9 cellular contexts compared by ENCODE assay signal in the genomic region with DNA sequence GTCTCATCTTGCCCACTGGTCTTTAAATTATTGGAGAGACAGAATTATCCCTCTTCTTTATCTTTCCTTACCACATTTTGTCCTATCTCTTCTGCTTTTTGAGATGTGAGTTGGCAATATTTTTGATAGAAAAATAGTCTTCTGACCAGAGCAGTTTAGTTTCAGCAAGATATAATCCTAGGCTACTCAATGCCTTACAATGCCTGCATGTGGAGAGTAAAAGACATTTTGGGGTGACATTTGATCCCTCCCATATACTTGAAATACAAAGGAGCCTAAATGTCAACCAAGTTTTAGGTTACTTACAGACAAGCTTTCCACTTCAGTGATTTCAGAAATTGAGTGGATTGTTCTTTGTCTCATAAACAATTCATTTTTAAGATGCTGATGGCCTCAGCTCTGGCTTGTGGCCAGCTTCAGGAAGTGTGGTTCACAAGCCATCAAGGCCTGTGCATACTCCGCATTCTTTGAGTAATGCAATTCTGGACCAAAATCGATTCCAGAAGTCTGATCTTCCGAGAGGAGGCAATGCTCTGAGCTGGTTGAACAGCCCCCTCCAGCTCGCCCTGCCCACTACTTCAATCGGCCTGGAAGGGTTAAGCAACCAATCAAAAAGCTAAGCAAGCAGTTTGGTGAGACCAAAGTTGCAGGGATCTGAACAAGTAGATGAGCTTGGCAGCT.
DNase-seq lines count a peak whose midpoint lies in the region; ATAC-seq and TF ChIP-seq lines count a peak whose summit lies in the region.
"Had no signal": no experiment of that assay in that cellular context is flagged by ENCODE, and none has a peak within 500 bp of the region (broad histone marks: within the 10 kb centered on the region; RNA-seq: fewer than 3 reads in every experiment).

No MANE protein-coding gene starts in this region.

- POLR2A ChIA-PET in AG04449 (lab: Yijun Ruan, JAX) = interaction anchor here (0.6 to 1.4 kb wide), 4 partner anchors 12 to 355 kb away, joined by 3 to 4 read pairs (median 4); no protein-coding TSS in a partner anchor

- TF ChIP-seq CTCF in AG04449 (IDR thresholded peaks at IDR 0.05; ENCODE audit: insufficient read depth, low read length, missing control alignments) (no peak), choroid plexus epithelial cell (conservative IDR thresholded peaks at IDR 0.05; ENCODE audit: low read depth, low read length) (peak; percentile 3)

- no peaks in the 10 kb centered on the region for H3K36me3 Mint-ChIP-seq in stimulated activated memory B cell treated with anti-CD40 and anti-IgM and Interleukin-4, amounts not matched to agents 10 μg/mL and 1 μg/mL and 100 μg/mL, for 72 hours

- no peaks in the 10 kb centered on the region for H3K4me1 Mint-ChIP-seq in stimulated activated memory B cell treated with anti-CD40 and anti-IgM and Interleukin-4, amounts not matched to agents 10 μg/mL and 1 μg/mL and 100 μg/mL, for 72 hours

- H3K4me3 ChIP-seq in AG04449 (ENCODE audit: low read depth, low read length) (no peak overlapping the region), choroid plexus epithelial cell (ENCODE audit: low read depth, low read length) (no peak overlapping the region)

- DNase-seq in AG04449 (ENCODE audit: low read depth, low spot score) = peak; percentile 82
- DNase-seq in HT1080 (ENCODE audit: low read depth) = peak; percentile 26
- DNase-seq in choroid plexus epithelial cell (ENCODE audit: low read depth) = peak; percentile 93
- DNase-seq in lung microvascular endothelial cell (ENCODE audit: low read depth in 2 of 2) = peak; percentile 7 to 85
- no peak for DNase-seq in pons (ENCODE audit: low spot score)
- no peak for DNase-seq in activated gamma-delta T cell treated with Interleukin-2 at 50 U/mL for 16 hours
- DNase-seq: ACHN had no signal

- H3K27ac Mint-ChIP-seq in stimulated activated memory B cell treated with anti-CD40 and anti-IgM and Interleukin-4, amounts not matched to agents 10 μg/mL and 1 μg/mL and 100 μg/mL, for 72 hours = no peak overlapping the region

- H3K9me3 Mint-ChIP-seq in stimulated activated memory B cell treated with anti-CD40 and anti-IgM and Interleukin-4, amounts not matched to agents 10 μg/mL and 1 μg/mL and 100 μg/mL, for 72 hours = peaks cover 4% of the 10 kb centered on the region

- CTCF ChIA-PET in AG04449 (lab: Yijun Ruan, JAX) = interaction anchor here (0.6 to 1.8 kb wide), 4 partner anchors 13 to 187 kb away, joined by 3 to 7 read pairs (median 4); no protein-coding TSS in a partner anchor

- ATAC-seq in GM21526 (IDR thresholded peaks at IDR 0.05; ENCODE audit: low FRiP score, unreplicated experiment) = no peak
- ATAC-seq in stimulated activated memory B cell treated with anti-CD40 and anti-IgM and Interleukin-4, amounts not matched to agents 10 μg/mL and 1 μg/mL and 100 μg/mL, for 72 hours = no peak

- no peak overlapping the region for H3K4me3 Mint-ChIP-seq in stimulated activated memory B cell treated with anti-CD40 and anti-IgM and Interleukin-4, amounts not matched to agents 10 μg/mL and 1 μg/mL and 100 μg/mL, for 72 hours

- H3K27me3 Mint-ChIP-seq in stimulated activated memory B cell treated with anti-CD40 and anti-IgM and Interleukin-4, amounts not matched to agents 10 μg/mL and 1 μg/mL and 100 μg/mL, for 72 hours = no peaks in the 10 kb centered on the region

Comparison
In these comparisons a context has a peak if more than half of its experiments do, and no peak if none do; other contexts are left out.
1. DNase-seq: peak in AG04449 (single experiment), HT1080 (single experiment), choroid plexus epithelial cell (single experiment) and lung microvascular endothelial cell (2 of 2); none in pons (single experiment) and activated gamma-delta T cell treated with Interleukin-2 at 50 U/mL for 16 hours (single experiment).